1 cellular context compared by ENCODE assay signal in the genomic region with DNA sequence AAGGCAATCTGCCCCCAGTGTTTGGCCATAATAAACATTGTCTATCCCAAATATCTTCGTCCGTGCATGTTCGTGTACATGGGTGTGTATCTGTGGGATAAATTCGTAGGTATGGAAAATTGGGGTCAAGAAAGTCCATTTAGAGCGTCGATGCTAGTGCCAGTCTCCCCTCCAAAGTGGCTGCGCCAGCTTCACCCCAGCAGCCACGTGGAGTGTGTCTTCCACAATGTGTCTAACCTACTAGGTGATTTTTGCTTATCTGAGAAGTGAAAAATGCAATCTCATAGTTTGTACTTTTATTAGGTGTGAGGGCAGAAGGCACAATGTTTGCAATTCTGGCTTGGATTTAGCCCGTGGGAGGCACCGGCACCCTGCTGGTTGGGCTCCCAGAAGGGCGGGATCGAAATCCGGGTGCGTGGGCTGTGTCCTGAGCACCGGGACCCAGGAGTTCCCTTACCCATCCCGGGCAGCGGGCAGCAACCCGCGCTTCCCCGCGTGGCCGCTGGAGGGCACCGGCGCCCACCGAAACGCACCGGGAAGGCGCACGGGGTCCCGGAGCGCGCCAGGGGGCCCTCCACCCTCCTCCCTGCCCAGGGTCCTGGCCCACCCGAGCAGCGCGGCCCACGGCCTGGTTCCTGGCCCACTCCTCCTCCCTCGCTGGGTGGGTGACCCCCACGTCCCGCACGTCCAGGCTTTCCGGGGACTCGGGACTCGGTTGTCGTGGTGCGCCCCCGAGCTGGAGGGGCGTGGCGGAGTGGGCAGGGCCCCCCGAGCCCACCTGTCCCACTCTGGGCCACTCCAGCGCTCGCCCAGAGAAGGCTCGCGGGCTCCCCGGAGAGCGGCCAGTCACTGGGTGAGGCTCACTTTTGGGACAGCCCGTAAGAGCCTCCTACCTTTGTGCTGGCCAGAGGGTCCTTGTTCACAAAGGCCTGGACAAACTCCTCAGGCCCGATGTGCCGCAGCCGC.
TF ChIP-seq lines count a peak whose summit lies in the region.

No MANE protein-coding gene starts in this region.

TF ChIP-seq in WTC11, 78 proteins besides CTCF, POLR2A, EP300 and RAD21 (continued from another document):
- TF ChIP-seq, protein P1, sequence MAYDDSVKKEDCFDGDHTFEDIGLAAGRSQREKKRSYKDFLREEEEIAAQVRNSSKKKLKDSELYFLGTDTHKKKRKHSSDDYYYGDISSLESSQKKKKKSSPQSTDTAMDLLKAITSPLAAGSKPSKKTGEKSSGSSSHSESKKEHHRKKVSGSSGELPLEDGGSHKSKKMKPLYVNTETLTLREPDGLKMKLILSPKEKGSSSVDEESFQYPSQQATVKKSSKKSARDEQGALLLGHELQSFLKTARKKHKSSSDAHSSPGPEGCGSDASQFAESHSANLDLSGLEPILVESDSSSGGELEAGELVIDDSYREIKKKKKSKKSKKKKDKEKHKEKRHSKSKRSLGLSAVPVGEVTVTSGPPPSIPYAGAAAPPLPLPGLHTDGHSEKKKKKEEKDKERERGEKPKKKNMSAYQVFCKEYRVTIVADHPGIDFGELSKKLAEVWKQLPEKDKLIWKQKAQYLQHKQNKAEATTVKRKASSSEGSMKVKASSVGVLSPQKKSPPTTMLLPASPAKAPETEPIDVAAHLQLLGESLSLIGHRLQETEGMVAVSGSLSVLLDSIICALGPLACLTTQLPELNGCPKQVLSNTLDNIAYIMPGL (CRISPR knock-in tag; IDR thresholded peaks at IDR 0.05) = peak; percentile 42; the same call in 1 of the 2 replicates
- TF ChIP-seq ZNF138 (CRISPR knock-in tag; conservative IDR thresholded peaks at IDR 0.05) (0 out of 2 replicates have a peak, but pooled peaks have one; percentile 62), ZNF416 (CRISPR knock-in tag; IDR thresholded peaks at IDR 0.05) (0 out of 2 replicates have a peak, but pooled peaks have one; percentile 12), ZNF423 (CRISPR knock-in tag; IDR thresholded peaks at IDR 0.05) (peak; percentile 91), ZNF232 (CRISPR knock-in tag; IDR thresholded peaks at IDR 0.05) (no peak), MXD4 (CRISPR knock-in tag; IDR thresholded peaks at IDR 0.05; ENCODE audit: borderline replicate concordance) (no peak)
